29 cellular contexts compared by ENCODE assay signal in genomic region chrX:63932907-63933306, GRCh38.
"Had no signal": no experiment of that assay in that cellular context is flagged by ENCODE, and none has a peak within 500 bp of the region (broad histone marks: within the 10 kb centered on the region; RNA-seq: fewer than 3 reads in every experiment).

No MANE protein-coding gene starts in this region.

- H3K27me3 Mint-ChIP-seq: dendritic cell treated with granulocyte-macrophage colony-stimulating factor and Interleukin-4, amounts not matched to agents 40 ng/mL and 50 ng/mL, for 4 days; effector memory CD8-positive, alpha-beta T cell had no signal

- H3K4me3 ChIP-seq: colonic mucosa, coronary artery, dorsolateral prefrontal cortex, esophagus muscularis mucosa, esophagus squamous epithelium, gastrocnemius medialis, gastroesophageal sphincter, heart left ventricle, heart right ventricle had no signal

- H3K27ac Mint-ChIP-seq: dendritic cell treated with granulocyte-macrophage colony-stimulating factor and Interleukin-4, amounts not matched to agents 40 ng/mL and 50 ng/mL, for 4 days; effector memory CD8-positive, alpha-beta T cell; endodermal cell had no signal

- H3K4me3 Mint-ChIP-seq: dendritic cell treated with granulocyte-macrophage colony-stimulating factor and Interleukin-4, amounts not matched to agents 40 ng/mL and 50 ng/mL, for 4 days; effector memory CD8-positive, alpha-beta T cell; endodermal cell had no signal

- H3K27ac ChIP-seq: colonic mucosa, coronary artery, dorsolateral prefrontal cortex, epithelial cell of prostate, esophagus muscularis mucosa, esophagus squamous epithelium, foreskin keratinocyte, gastrocnemius medialis, gastroesophageal sphincter, heart left ventricle, heart right ventricle had no signal

- FAIRE-seq: colon, endometrium, endothelial cell of umbilical vein, frontal cortex had no signal

- H3K27me3 ChIP-seq: colonic mucosa, esophagus muscularis mucosa, esophagus squamous epithelium, foreskin keratinocyte, gastrocnemius medialis, gastroesophageal sphincter, heart right ventricle had no signal

- H3K9me3 ChIP-seq: colonic mucosa, esophagus muscularis mucosa, esophagus squamous epithelium, gastrocnemius medialis, gastroesophageal sphincter had no signal

- H3K36me3 ChIP-seq: colonic mucosa, esophagus muscularis mucosa, esophagus squamous epithelium, gastrocnemius medialis, gastroesophageal sphincter, heart left ventricle, heart right ventricle had no signal

- DNase-seq: colonic mucosa; cortex of kidney; dermis blood vessel endothelial cell; dorsolateral prefrontal cortex; effector CD4-positive, alpha-beta T cell; effector CD8-positive, alpha-beta T cell; effector memory CD4-positive, alpha-beta T cell; effector memory CD8-positive, alpha-beta T cell; endodermal cell; erythroblast; esophagus squamous epithelium; foreskin fibroblast; foreskin keratinocyte; foreskin melanocyte; gastrocnemius medialis; glutamatergic neuron; head of caudate nucleus; heart left ventricle; heart right ventricle had no signal

- H3K4me1 ChIP-seq: colonic mucosa, esophagus muscularis mucosa, esophagus squamous epithelium, foreskin keratinocyte, gastrocnemius medialis, gastroesophageal sphincter, heart left ventricle, heart right ventricle had no signal

- ATAC-seq: effector memory CD8-positive, alpha-beta T cell; esophagus mucosa; foreskin keratinocyte; gastrocnemius medialis; gastroesophageal sphincter; heart left ventricle; heart right ventricle had no signal
